ENCODE assay signal across 37 cellular contexts in genomic region chr15:53296603-53297002, GRCh38.
"Had no signal": no experiment of that assay in that cellular context is flagged by ENCODE, and none has a peak within 500 bp of the region (broad histone marks: within the 10 kb centered on the region; RNA-seq: fewer than 3 reads in every experiment).

No MANE protein-coding gene starts in this region.

- H3K36me3 ChIP-seq: brain microvascular endothelial cell, breast epithelium had no signal

- H3K27ac Mint-ChIP-seq: activated CD4-positive, alpha-beta memory T cell treated with anti-CD3 and anti-CD28 coated beads, Interleukin-2, amount 10 ng/mL, durations not matched to agents 7 days and 5 days; activated CD4-positive, alpha-beta T cell treated with anti-CD3 and anti-CD28 coated beads for 36 hours; activated CD4-positive, alpha-beta T cell treated with anti-CD3 and anti-CD28 coated beads, Interleukin-2, amount 10 ng/mL, durations not matched to agents 7 days and 5 days; activated CD8-positive, alpha-beta memory T cell treated with anti-CD3 and anti-CD28 coated beads, Interleukin-2, amount 10 ng/mL, durations not matched to agents 7 days and 5 days; activated CD8-positive, alpha-beta T cell treated with anti-CD3 and anti-CD28 coated beads, Interleukin-2, amount 10 ng/mL, durations not matched to agents 7 days and 5 days; activated naive CD4-positive, alpha-beta T cell treated with anti-CD3 and anti-CD28 coated beads, Interleukin-2, amount 10 ng/mL, durations not matched to agents 7 days and 5 days; activated naive CD4-positive, alpha-beta T cell treated with anti-CD3 and anti-CD28 coated beads, Interleukin-2, amount 50 U/mL, for 24 hours; activated naive CD8-positive, alpha-beta T cell; activated naive CD8-positive, alpha-beta T cell treated with anti-CD3 and anti-CD28 coated beads, Interleukin-2, amount 10 ng/mL, durations not matched to agents 7 days and 5 days; activated naive CD8-positive, alpha-beta T cell treated with anti-CD3 and anti-CD28 coated beads, Interleukin-2, amount 50 U/mL, for 24 hours; activated T-cell treated with anti-CD3 and anti-CD28 coated beads, Interleukin-2, amount 50 U/mL, for 24 hours; activated T-helper 2 cell treated with anti-CD3 and anti-CD28 coated beads, Interferon-gamma antibody, Interleukin-2, Interleukin-4, amounts not matched to agents 10 μg/mL and 5 μg/mL and 100 μg/mL, durations not matched to agents 14 hours and 24 hours and 36 hours; T-helper 1 cell treated with Interleukin-12 subunit alpha and Interleukin-12 subunit beta and Interleukin-4 antibody, amounts not matched to agents 30 μg/mL and 1 μg/mL, for 36 hours; T-helper 2 cell treated with Interferon-gamma antibody and Interleukin-4, amounts not matched to agents 5 μg/mL and 100 μg/mL, for 36 hours; WTC11 had no signal

- H3K4me1 Mint-ChIP-seq: activated CD4-positive, alpha-beta memory T cell treated with anti-CD3 and anti-CD28 coated beads, Interleukin-2, amount 10 ng/mL, durations not matched to agents 7 days and 5 days; activated CD4-positive, alpha-beta T cell treated with anti-CD3 and anti-CD28 coated beads for 36 hours; activated CD4-positive, alpha-beta T cell treated with anti-CD3 and anti-CD28 coated beads, Interleukin-2, amount 10 ng/mL, durations not matched to agents 7 days and 5 days; activated CD8-positive, alpha-beta memory T cell treated with anti-CD3 and anti-CD28 coated beads, Interleukin-2, amount 10 ng/mL, durations not matched to agents 7 days and 5 days; activated naive CD4-positive, alpha-beta T cell treated with anti-CD3 and anti-CD28 coated beads, Interleukin-2, amount 10 ng/mL, durations not matched to agents 7 days and 5 days; activated naive CD4-positive, alpha-beta T cell treated with anti-CD3 and anti-CD28 coated beads, Interleukin-2, amount 50 U/mL, for 24 hours; activated naive CD8-positive, alpha-beta T cell treated with anti-CD3 and anti-CD28 coated beads, Interleukin-2, amount 10 ng/mL, durations not matched to agents 7 days and 5 days; activated naive CD8-positive, alpha-beta T cell treated with anti-CD3 and anti-CD28 coated beads, Interleukin-2, amount 50 U/mL, for 24 hours; WTC11 had no signal

- H3K27me3 ChIP-seq: body of pancreas, brain microvascular endothelial cell had no signal

- H3K4me1 ChIP-seq: body of pancreas, breast epithelium had no signal

- FAIRE-seq: astrocyte, TTC549 had no signal

- H3K27me3 Mint-ChIP-seq: activated CD4-positive, alpha-beta memory T cell treated with anti-CD3 and anti-CD28 coated beads, Interleukin-2, amount 10 ng/mL, durations not matched to agents 7 days and 5 days; activated CD4-positive, alpha-beta T cell treated with anti-CD3 and anti-CD28 coated beads for 36 hours; activated CD4-positive, alpha-beta T cell treated with anti-CD3 and anti-CD28 coated beads, Interleukin-2, amount 10 ng/mL, durations not matched to agents 7 days and 5 days; activated CD8-positive, alpha-beta memory T cell treated with anti-CD3 and anti-CD28 coated beads, Interleukin-2, amount 10 ng/mL, durations not matched to agents 7 days and 5 days; activated naive CD4-positive, alpha-beta T cell treated with anti-CD3 and anti-CD28 coated beads, Interleukin-2, amount 10 ng/mL, durations not matched to agents 7 days and 5 days; activated naive CD4-positive, alpha-beta T cell treated with anti-CD3 and anti-CD28 coated beads, Interleukin-2, amount 50 U/mL, for 24 hours; activated naive CD8-positive, alpha-beta T cell; activated naive CD8-positive, alpha-beta T cell treated with anti-CD3 and anti-CD28 coated beads, Interleukin-2, amount 10 ng/mL, durations not matched to agents 7 days and 5 days; activated naive CD8-positive, alpha-beta T cell treated with anti-CD3 and anti-CD28 coated beads, Interleukin-2, amount 50 U/mL, for 24 hours; activated T-cell treated with anti-CD3 and anti-CD28 coated beads, Interleukin-2, amount 50 U/mL, for 24 hours had no signal

- H3K4me3 ChIP-seq: body of pancreas, breast epithelium had no signal

- H3K27ac ChIP-seq: body of pancreas, brain microvascular endothelial cell, breast epithelium, VCaP had no signal

- H3K9me3 ChIP-seq: body of pancreas, breast epithelium had no signal

- H3K4me3 Mint-ChIP-seq: activated CD4-positive, alpha-beta memory T cell treated with anti-CD3 and anti-CD28 coated beads, Interleukin-2, amount 10 ng/mL, durations not matched to agents 7 days and 5 days; activated CD4-positive, alpha-beta T cell treated with anti-CD3 and anti-CD28 coated beads for 36 hours; activated CD4-positive, alpha-beta T cell treated with anti-CD3 and anti-CD28 coated beads, Interleukin-2, amount 10 ng/mL, durations not matched to agents 7 days and 5 days; activated CD8-positive, alpha-beta memory T cell treated with anti-CD3 and anti-CD28 coated beads, Interleukin-2, amount 10 ng/mL, durations not matched to agents 7 days and 5 days; activated CD8-positive, alpha-beta T cell treated with anti-CD3 and anti-CD28 coated beads, Interleukin-2, amount 10 ng/mL, durations not matched to agents 7 days and 5 days; activated naive CD4-positive, alpha-beta T cell treated with anti-CD3 and anti-CD28 coated beads, Interleukin-2, amount 10 ng/mL, durations not matched to agents 7 days and 5 days; activated naive CD4-positive, alpha-beta T cell treated with anti-CD3 and anti-CD28 coated beads, Interleukin-2, amount 50 U/mL, for 24 hours; activated naive CD8-positive, alpha-beta T cell; activated naive CD8-positive, alpha-beta T cell treated with anti-CD3 and anti-CD28 coated beads, Interleukin-2, amount 10 ng/mL, durations not matched to agents 7 days and 5 days; activated naive CD8-positive, alpha-beta T cell treated with anti-CD3 and anti-CD28 coated beads, Interleukin-2, amount 50 U/mL, for 24 hours; activated T-cell treated with anti-CD3 and anti-CD28 coated beads, Interleukin-2, amount 50 U/mL, for 24 hours; T-helper 1 cell treated with Interleukin-12 subunit alpha and Interleukin-12 subunit beta and Interleukin-4 antibody, amounts not matched to agents 30 μg/mL and 1 μg/mL, for 36 hours; T-helper 2 cell treated with Interferon-gamma antibody and Interleukin-4, amounts not matched to agents 5 μg/mL and 100 μg/mL, for 36 hours; WTC11 had no signal

- H3K9me3 Mint-ChIP-seq: activated CD4-positive, alpha-beta memory T cell treated with anti-CD3 and anti-CD28 coated beads, Interleukin-2, amount 10 ng/mL, durations not matched to agents 7 days and 5 days; activated CD4-positive, alpha-beta T cell treated with anti-CD3 and anti-CD28 coated beads, Interleukin-2, amount 10 ng/mL, durations not matched to agents 7 days and 5 days; activated naive CD4-positive, alpha-beta T cell treated with anti-CD3 and anti-CD28 coated beads, Interleukin-2, amount 10 ng/mL, durations not matched to agents 7 days and 5 days; activated naive CD8-positive, alpha-beta T cell treated with anti-CD3 and anti-CD28 coated beads, Interleukin-2, amount 10 ng/mL, durations not matched to agents 7 days and 5 days; activated naive CD8-positive, alpha-beta T cell treated with anti-CD3 and anti-CD28 coated beads, Interleukin-2, amount 50 U/mL, for 24 hours; activated T-cell treated with anti-CD3 and anti-CD28 coated beads, Interleukin-2, amount 50 U/mL, for 24 hours; activated T-helper 2 cell treated with anti-CD3 and anti-CD28 coated beads, Interferon-gamma antibody, Interleukin-2, Interleukin-4, amounts not matched to agents 10 μg/mL and 5 μg/mL and 100 μg/mL, durations not matched to agents 14 hours and 24 hours and 36 hours; T-helper 1 cell treated with Interleukin-12 subunit alpha and Interleukin-12 subunit beta and Interleukin-4 antibody, amounts not matched to agents 30 μg/mL and 1 μg/mL, for 36 hours; T-helper 2 cell treated with Interferon-gamma antibody and Interleukin-4, amounts not matched to agents 5 μg/mL and 100 μg/mL, for 36 hours; WTC11 had no signal

- ATAC-seq: activated CD4-positive, alpha-beta T cell treated with anti-CD3 and anti-CD28 coated beads for 36 hours; activated CD4-positive, CD25-positive, alpha-beta regulatory T cell treated with anti-CD3 and anti-CD28 coated beads, Interleukin-2, amount 50 U/mL, for 24 hours; activated CD8-positive, alpha-beta memory T cell treated with anti-CD3 and anti-CD28 coated beads, Interleukin-2, amount 10 ng/mL, durations not matched to agents 7 days and 5 days; activated CD8-positive, alpha-beta T cell treated with anti-CD3 and anti-CD28 coated beads, Interleukin-2, amount 10 ng/mL, durations not matched to agents 7 days and 5 days; activated naive CD8-positive, alpha-beta T cell treated with anti-CD3 and anti-CD28 coated beads, Interleukin-2, amount 50 U/mL, for 24 hours; body of pancreas; WTC11 had no signal

- DNase-seq: activated CD4-positive, alpha-beta memory T cell treated with anti-CD3 and anti-CD28 coated beads, Interleukin-2, amount 10 ng/mL, durations not matched to agents 7 days and 5 days; activated CD4-positive, alpha-beta T cell treated with anti-CD3 and anti-CD28 coated beads for 1 hour; activated CD4-positive, alpha-beta T cell treated with anti-CD3 and anti-CD28 coated beads for 36 hours; activated CD4-positive, alpha-beta T cell treated with anti-CD3 and anti-CD28 coated beads for 48 hours; activated CD4-positive, alpha-beta T cell treated with anti-CD3 and anti-CD28 coated beads, Interleukin-2, amount 10 ng/mL, durations not matched to agents 7 days and 5 days; activated CD4-positive, alpha-beta T cell treated with anti-CD3 and anti-CD28 coated beads, Interleukin-2, amount 50 U/mL, for 48 hours; activated CD4-positive, CD25-positive, alpha-beta regulatory T cell; activated CD8-positive, alpha-beta memory T cell treated with anti-CD3 and anti-CD28 coated beads for 24 hours; activated CD8-positive, alpha-beta memory T cell treated with anti-CD3 and anti-CD28 coated beads, Interleukin-2, amount 10 ng/mL, durations not matched to agents 7 days and 5 days; activated CD8-positive, alpha-beta memory T cell treated with anti-CD3 and anti-CD28 coated beads, Interleukin-2, amount 50 U/mL, for 48 hours; activated CD8-positive, alpha-beta T cell treated with anti-CD3 and anti-CD28 coated beads, Interleukin-2, amount 10 ng/mL, durations not matched to agents 7 days and 5 days; activated effector memory CD4-positive, alpha-beta T cell treated with Interleukin-2 at 50 U/mL for 16 hours; activated gamma-delta T cell; activated naive CD4-positive, alpha-beta T cell treated with anti-CD3 and anti-CD28 coated beads, Interleukin-2, amount 10 ng/mL, durations not matched to agents 7 days and 5 days; activated naive CD4-positive, alpha-beta T cell treated with Interleukin-2 at 50 U/mL for 16 hours; activated naive CD8-positive, alpha-beta T cell treated with anti-CD3 and anti-CD28 coated beads, Interleukin-2, amount 10 ng/mL, durations not matched to agents 7 days and 5 days; activated naive CD8-positive, alpha-beta T cell treated with anti-CD3 and anti-CD28 coated beads, Interleukin-2, amount 50 U/mL, for 24 hours; activated T-cell treated with anti-CD3 and anti-CD28 coated beads, Interleukin-2, amount 50 U/mL, for 24 hours; activated T-cell treated with anti-CD3 and anti-CD28 coated beads, Interleukin-2, amount 50 U/mL, for 48 hours; aorta; body of pancreas; brain microvascular endothelial cell; central memory CD4-positive, alpha-beta T cell; T-helper 1 cell; T-helper 2 cell; T-helper 9 cell had no signal

- H3K36me3 Mint-ChIP-seq: activated CD8-positive, alpha-beta memory T cell treated with anti-CD3 and anti-CD28 coated beads, Interleukin-2, amount 10 ng/mL, durations not matched to agents 7 days and 5 days; activated naive CD4-positive, alpha-beta T cell treated with anti-CD3 and anti-CD28 coated beads, Interleukin-2, amount 10 ng/mL, durations not matched to agents 7 days and 5 days; activated naive CD4-positive, alpha-beta T cell treated with anti-CD3 and anti-CD28 coated beads, Interleukin-2, amount 50 U/mL, for 24 hours; activated naive CD8-positive, alpha-beta T cell; activated naive CD8-positive, alpha-beta T cell treated with anti-CD3 and anti-CD28 coated beads, Interleukin-2, amount 10 ng/mL, durations not matched to agents 7 days and 5 days; WTC11 had no signal
